ENCODE assay signal across 18 cellular contexts in the genomic region with DNA sequence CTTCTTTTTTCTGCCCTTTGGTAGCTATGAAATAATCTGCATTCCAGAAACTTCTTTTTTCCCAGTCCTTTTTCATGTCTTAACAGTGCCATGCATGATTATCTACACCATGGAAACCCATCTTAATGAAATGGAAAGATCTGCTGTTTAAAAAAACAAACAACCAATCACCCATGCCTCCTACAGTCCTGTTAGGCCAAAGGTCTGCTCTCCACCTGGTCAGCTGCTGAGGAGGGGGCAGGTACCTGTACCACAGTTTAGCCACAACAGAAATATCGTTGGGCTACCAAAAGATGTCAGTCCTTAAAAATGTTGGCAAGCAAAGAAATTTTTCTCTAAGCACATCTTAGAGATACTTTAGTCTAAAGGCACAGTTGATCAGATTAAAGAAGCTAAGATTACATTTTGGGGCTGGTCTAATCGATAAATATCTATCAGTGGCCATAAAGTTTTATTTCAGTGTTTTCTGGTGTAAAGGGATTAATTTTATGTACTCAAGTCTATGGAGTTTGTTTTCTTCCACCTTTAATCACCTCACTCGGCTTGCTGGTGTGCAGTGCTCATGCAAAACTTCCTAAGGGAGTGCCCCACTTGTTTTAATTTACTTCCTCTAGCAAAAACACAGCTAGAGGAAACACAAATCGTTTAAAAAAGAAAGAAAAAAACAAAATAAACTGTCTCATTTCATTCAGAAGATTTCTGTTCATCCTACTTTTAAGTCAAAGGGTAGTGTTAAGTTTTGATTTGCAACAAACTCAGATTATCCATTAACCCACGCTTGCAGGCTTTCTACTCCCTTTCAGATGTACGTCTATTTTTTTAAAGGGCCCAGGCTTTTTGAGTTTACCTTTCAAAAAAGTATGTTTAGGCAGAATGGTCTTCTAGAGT.
DNase-seq lines count a peak whose midpoint lies in the region; ATAC-seq, FAIRE-seq and TF ChIP-seq lines count a peak whose summit lies in the region.
"Had no signal": no experiment of that assay in that cellular context is flagged by ENCODE, and none has a peak within 500 bp of the region (broad histone marks: within the 10 kb centered on the region; RNA-seq: fewer than 3 reads in every experiment).

No MANE protein-coding gene starts in this region.

- intact Hi-C loops in body of pancreas (cut with DNase I) (loop anchor here (10.0 kb wide), 2 partner anchors 125 to 185 kb away; no protein-coding TSS in a partner anchor), vagina (cut with DNase I) (no loop called here)

- no peak for TF ChIP-seq CTCF in body of pancreas (IDR thresholded peaks at IDR 0.05)
- no peak for TF ChIP-seq CTCF in vagina (IDR thresholded peaks at IDR 0.05)

- H3K27me3 ChIP-seq in body of pancreas: no peaks in the 10 kb centered on the region
- no peaks in the 10 kb centered on the region for H3K27me3 ChIP-seq in small intestine (ENCODE audit: control insufficient read depth in 2 of 2, insufficient read depth in 2 of 2, low read length in 2 of 2)
- H3K27me3 ChIP-seq in vagina: no peaks in the 10 kb centered on the region
- H3K27me3 ChIP-seq in CD8-positive, alpha-beta memory T cell (ENCODE audit: insufficient read depth, low read length, poor library complexity, severe bottlenecking): no peaks in the 10 kb centered on the region
- H3K27me3 ChIP-seq: cardiac muscle cell, esophagus squamous epithelium had no signal

- TF ChIP-seq POLR2A in body of pancreas (IDR thresholded peaks at IDR 0.05) (no peak), vagina (IDR thresholded peaks at IDR 0.05) (no peak)

- H3K9me3 ChIP-seq in body of pancreas (no peaks in the 10 kb centered on the region), small intestine (ENCODE audit: control insufficient read depth, low read depth) (no peaks in the 10 kb centered on the region), vagina (no peaks in the 10 kb centered on the region)
- H3K9me3 ChIP-seq in CD8-positive, alpha-beta memory T cell (ENCODE audit: low read length): no peaks in the 10 kb centered on the region
- H3K9me3 ChIP-seq: esophagus squamous epithelium had no signal

- H3K36me3 ChIP-seq in body of pancreas (replicated peaks in 1 of 2; ENCODE audit: insufficient read depth in 1 of 2, low read depth in 2 of 2) (peaks cover 0 to 2% of the 10 kb centered on the region in 2 donors), small intestine (ENCODE audit: control insufficient read depth in 2 of 2, insufficient read depth in 2 of 2, low read length in 2 of 2) (no peaks in the 10 kb centered on the region), vagina (no peaks in the 10 kb centered on the region)
- no peaks in the 10 kb centered on the region for H3K36me3 ChIP-seq in CD8-positive, alpha-beta memory T cell (ENCODE audit: insufficient read depth, low read length)
- H3K36me3 ChIP-seq: cardiac muscle cell, esophagus squamous epithelium had no signal

- peaks cover 12% of the 10 kb centered on the region for H3K4me1 Mint-ChIP-seq in memory B cell
- H3K4me1 Mint-ChIP-seq in CD8-positive, alpha-beta memory T cell: peaks cover 0 to 12% (median 6%) of the 10 kb centered on the region in 3 donors
- H3K4me1 Mint-ChIP-seq: activated T-helper 17 cell treated with anti-CD3 and anti-CD28 coated beads, Interleukin-2, amount 50 U/mL, for 72 hours had no signal

- H3K4me3 ChIP-seq in body of pancreas: no peak overlapping the region
- H3K4me3 ChIP-seq in small intestine (ENCODE audit: low read depth in 1 of 2, low read length in 2 of 2): no peak overlapping the region
- no peak overlapping the region for H3K4me3 ChIP-seq in vagina
- H3K4me3 ChIP-seq in CD8-positive, alpha-beta memory T cell (ENCODE audit: low read length): no peak overlapping the region
- H3K4me3 ChIP-seq: cardiac muscle cell, esophagus squamous epithelium had no signal

- DNase-seq in body of pancreas (no peak), memory B cell (ENCODE audit: low spot score in 2 of 2) (no peak), small intestine (peak; percentile 59), vagina (ENCODE audit: extremely low spot score in 2 of 2) (no peak)
- no peak for DNase-seq in CD8-positive, alpha-beta memory T cell
- DNase-seq: activated CD4-positive, CD25-positive, alpha-beta regulatory T cell; esophagus squamous epithelium; glutamatergic neuron; immature natural killer cell; NCI-H1694 treated with DMSO at 0.1 percent for 48 hours; NCI-H345; SHP77; stimulated activated CD4-positive, alpha-beta T cell treated with anti-CD3 and anti-CD28 coated beads, Interleukin-4, amount 100 ng/mL, for 1 hour; T-helper 17 cell had no signal

- POLR2A ChIA-PET in CD8-positive, alpha-beta memory T cell (lab: Charles Lee): no interaction called here

- WGBS in body of pancreas, 2 donors: 13 to 14% methylated on average over 6 of the region's 6 CpGs
- WGBS in small intestine, 3 donors: 13 to 46% (median 26%) methylated on average over 6 of the region's 6 CpGs

- H3K4me3 Mint-ChIP-seq in memory B cell: peak overlapping the region; percentile 10
- H3K4me3 Mint-ChIP-seq in CD8-positive, alpha-beta memory T cell: no peak overlapping the region
- H3K4me3 Mint-ChIP-seq: activated T-helper 17 cell treated with anti-CD3 and anti-CD28 coated beads, Interleukin-2, amount 50 U/mL, for 72 hours; immature natural killer cell; T-helper 17 cell had no signal

- H3K4me1 ChIP-seq in body of pancreas: peaks cover 31% of the 10 kb centered on the region
- peaks cover 3% of the 10 kb centered on the region in 2 donors for H3K4me1 ChIP-seq in small intestine (ENCODE audit: control insufficient read depth in 2 of 2, insufficient read depth in 1 of 2, low read depth in 1 of 2, low read length in 1 of 2)
- H3K4me1 ChIP-seq in vagina: no peaks in the 10 kb centered on the region
- no peaks in the 10 kb centered on the region for H3K4me1 ChIP-seq in CD8-positive, alpha-beta memory T cell (ENCODE audit: insufficient read depth, low read length)

- no peaks in the 10 kb centered on the region for H3K36me3 Mint-ChIP-seq in memory B cell
- H3K36me3 Mint-ChIP-seq in CD8-positive, alpha-beta memory T cell: peaks cover 0 to 2% (median 0%) of the 10 kb centered on the region in 3 donors
- H3K36me3 Mint-ChIP-seq: immature natural killer cell had no signal

- H3K27ac ChIP-seq in body of pancreas (peak overlapping the region; percentile 8 to 68 (median 22)), small intestine (ENCODE audit: low read depth in 1 of 2, low read length in 1 of 2) (no peak overlapping the region), vagina (no peak overlapping the region)
- H3K27ac ChIP-seq in CD8-positive, alpha-beta memory T cell (ENCODE audit: low read depth, low read length): no peak overlapping the region
- H3K27ac ChIP-seq: cardiac muscle cell, esophagus squamous epithelium had no signal

- CTCF ChIA-PET in CD8-positive, alpha-beta memory T cell (lab: Charles Lee): no interaction called here

- H3K27me3 Mint-ChIP-seq in memory B cell: peaks cover under 1% of the 10 kb centered on the region
- peaks cover 0 to 4% of the 10 kb centered on the region in 2 donors for H3K27me3 Mint-ChIP-seq in CD8-positive, alpha-beta memory T cell
- H3K27me3 Mint-ChIP-seq: activated T-helper 17 cell treated with anti-CD3 and anti-CD28 coated beads, Interleukin-2, amount 50 U/mL, for 72 hours; T-helper 17 cell had no signal

- ATAC-seq in GM19324 (IDR thresholded peaks at IDR 0.05; ENCODE audit: low FRiP score, unreplicated experiment) (peak; percentile 58), body of pancreas (peak; percentile 36), memory B cell (ENCODE audit: low read depth) (peak; percentile 51), HG02938 (IDR thresholded peaks at IDR 0.05; ENCODE audit: unreplicated experiment) (no peak)
- ATAC-seq: activated T-helper 17 cell treated with anti-CD3 and anti-CD28 coated beads, Interleukin-2, amount 50 U/mL, for 72 hours; T-helper 17 cell had no signal

- H3K9me3 Mint-ChIP-seq in memory B cell: no peaks in the 10 kb centered on the region
- no peaks in the 10 kb centered on the region for H3K9me3 Mint-ChIP-seq in CD8-positive, alpha-beta memory T cell
- H3K9me3 Mint-ChIP-seq: activated T-helper 17 cell treated with anti-CD3 and anti-CD28 coated beads, Interleukin-2, amount 50 U/mL, for 72 hours; immature natural killer cell had no signal

- no peak for FAIRE-seq in small intestine (lab: Jason Lieb, UNC)

- H3K27ac Mint-ChIP-seq in memory B cell: no peak overlapping the region
- H3K27ac Mint-ChIP-seq in CD8-positive, alpha-beta memory T cell: peak overlapping the region in 1 of 8 donors; percentile 38
- H3K27ac Mint-ChIP-seq: activated T-helper 17 cell treated with anti-CD3 and anti-CD28 coated beads, Interleukin-2, amount 50 U/mL, for 72 hours; immature natural killer cell; T-helper 17 cell had no signal

Comparison
In these comparisons a context has a peak if more than half of its experiments do, and no peak if none do; other contexts are left out.
1. H3K27ac ChIP-seq: peak in body of pancreas (4 of 4); none in small intestine (0 of 2), vagina (single experiment) and CD8-positive, alpha-beta memory T cell (single experiment).